Comparison of ENCODE assay signal across 8 cellular contexts in the genomic region with DNA sequence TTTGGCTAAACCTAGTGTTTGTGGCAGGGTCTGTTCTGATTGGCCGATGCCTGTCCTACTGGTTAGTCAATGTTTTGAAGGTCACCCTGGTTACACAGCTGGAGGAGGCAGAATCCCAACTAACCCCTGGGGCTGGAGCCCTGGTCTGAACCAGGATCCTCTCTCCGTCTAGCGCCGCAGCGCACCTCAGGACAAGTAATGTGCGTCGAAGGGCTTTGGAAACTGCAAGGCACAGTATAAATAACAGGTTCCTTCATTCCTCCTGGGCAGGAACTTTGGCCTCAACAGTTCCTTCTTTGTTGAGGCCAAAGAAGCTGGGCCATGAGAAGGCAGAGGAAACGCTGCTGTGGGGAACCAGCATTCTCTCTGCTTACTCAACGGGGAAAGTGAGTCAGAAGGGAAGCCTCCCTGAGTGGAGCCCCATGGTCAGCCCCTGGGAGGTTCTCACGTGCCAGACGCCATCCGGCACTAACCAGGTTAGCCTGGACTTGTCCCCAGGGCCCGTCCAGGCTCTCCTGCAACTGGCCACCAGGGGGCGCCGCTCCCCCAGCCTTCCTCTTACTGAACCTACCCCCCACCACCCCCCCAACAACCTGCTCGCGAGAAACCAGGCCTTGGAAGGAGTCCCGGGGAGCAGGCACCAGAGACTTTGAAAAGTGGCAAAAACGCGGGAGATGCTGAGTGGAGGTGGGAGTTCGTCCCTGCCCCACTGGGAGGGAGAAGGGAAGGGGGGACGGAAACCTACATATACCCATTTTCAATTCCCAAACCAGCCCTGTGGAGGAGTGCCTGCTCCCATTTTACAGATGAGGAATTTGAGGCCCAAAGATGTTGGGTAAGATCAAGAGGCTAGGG.
A peak's percentile ranks its signal among the peaks of the same experiment; 100 is the strongest.
DNase-seq lines count a peak whose midpoint lies in the region; ATAC-seq lines count a peak whose summit lies in the region.

No MANE protein-coding gene starts in this region.

- H3K4me1 ChIP-seq in ACC112 (ENCODE audit: control insufficient read depth, insufficient read depth, low read length, unreplicated experiment): peaks cover 34% of the 10 kb centered on the region

- H3K36me3 ChIP-seq in ACC112 (ENCODE audit: insufficient read depth, low read length): no peaks in the 10 kb centered on the region

- DNase-seq in NCI-H2227 (lab: John Stamatoyannopoulos, UW; ENCODE audit: unreplicated experiment) (peak; percentile 84), kidney tubule cell (ENCODE audit: low spot score) (peak; percentile 99)
- DNase-seq in central memory CD4-positive, alpha-beta T cell: peak; percentile 79
- DNase-seq in stimulated activated CD4-positive, alpha-beta T cell treated with anti-CD3 and anti-CD28 coated beads, Interleukin-1b, Interleukin-23, amount 100 ng/mL, for 1 hour (ENCODE audit: low read depth in 2 of 2): peak; percentile 78 to 90

- no peaks in the 10 kb centered on the region for H3K27me3 ChIP-seq in ACC112 (ENCODE audit: insufficient read depth, low read length)

- H3K4me3 ChIP-seq in ACC112 (ENCODE audit: low read depth, low read length): peak overlapping the region; percentile 29; the same call in 1 of the 2 replicates

- peak; percentile 25 for ATAC-seq in GM18519 (IDR thresholded peaks at IDR 0.05; ENCODE audit: low FRiP score, unreplicated experiment)
- ATAC-seq in HG03108 (IDR thresholded peaks at IDR 0.05; ENCODE audit: unreplicated experiment): peak; percentile 28
- ATAC-seq in activated CD4-positive, CD25-positive, alpha-beta regulatory T cell treated with anti-CD3 and anti-CD28 coated beads, Interleukin-2, amount 50 U/mL, for 24 hours: peak; percentile 79 to 80

- no peaks in the 10 kb centered on the region for H3K79me2 ChIP-seq in ACC112 (ENCODE audit: control insufficient read depth, insufficient read depth, low read length, unreplicated experiment)

- H3K27ac ChIP-seq in ACC112 (ENCODE audit: low read depth, low read length): peak overlapping the region; percentile 95

- H2AFZ ChIP-seq in ACC112 (ENCODE audit: low read length, unreplicated experiment): no peak overlapping the region

Comparison
In these comparisons a context has a peak if more than half of its experiments do, and no peak if none do; other contexts are left out.
1. Peak in every context shown above with its lines: DNase-seq, ATAC-seq, H3K4me3 ChIP-seq and H3K27ac ChIP-seq.
2. ATAC-seq: peak in every context shown above with its lines; median percentile 80 in activated CD4-positive, CD25-positive, alpha-beta regulatory T cell treated with anti-CD3 and anti-CD28 coated beads, Interleukin-2, amount 50 U/mL, for 24 hours; 28 in HG03108; 25 in GM18519.